In the genomic region with DNA sequence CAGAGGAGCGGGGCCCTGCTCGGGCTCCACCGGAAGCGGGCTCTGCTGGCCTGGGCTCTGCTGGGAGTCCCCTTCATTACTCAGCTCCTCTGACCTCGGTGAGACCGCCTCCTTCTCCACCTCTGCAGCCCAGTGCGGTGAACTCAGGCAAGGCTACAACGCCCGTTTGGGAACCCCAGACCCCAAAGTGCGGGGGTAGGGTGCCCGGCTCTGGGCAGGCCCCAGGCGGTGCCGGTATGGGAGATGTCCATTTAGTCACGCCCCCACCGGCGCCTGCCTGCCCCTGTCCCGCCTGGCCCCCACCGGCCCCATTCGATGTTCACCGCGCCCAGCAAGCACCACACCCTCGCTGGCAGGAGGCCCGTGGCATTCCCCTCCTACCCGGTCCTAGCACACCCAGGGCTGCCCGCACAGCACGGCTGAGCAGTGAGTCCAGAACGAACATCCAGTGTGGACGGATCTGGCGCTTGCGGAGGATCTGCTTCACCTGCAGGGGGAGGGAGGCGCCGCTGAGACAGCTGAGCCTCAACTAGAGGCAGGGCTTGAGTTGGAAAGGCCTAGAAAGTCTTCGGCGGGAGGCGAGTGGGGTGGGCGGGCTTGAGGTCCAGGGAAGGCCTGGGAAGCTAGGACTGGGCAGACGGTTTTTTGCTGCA, we compare ENCODE assay signal across 9 cellular contexts. TPM values are rescaled to one million over a fixed set of nuclear protein-coding genes. Genes with fewer than 3 reads are reported as not detected.
DNase-seq lines count a peak whose midpoint lies in the region; ATAC-seq and TF ChIP-seq lines count a peak whose summit lies in the region.
"Had no signal": no experiment of that assay in that cellular context is flagged by ENCODE, and none has a peak within 500 bp of the region (broad histone marks: within the 10 kb centered on the region; RNA-seq: fewer than 3 reads in every experiment).

No MANE protein-coding gene starts in this region.

- no peak for TF ChIP-seq EP300 in gastroesophageal sphincter (IDR thresholded peaks at IDR 0.05)

- ATAC-seq in GM23338 = peak; percentile 19
- peak; percentile 68 to 80 for ATAC-seq in activated CD4-positive, CD25-positive, alpha-beta regulatory T cell treated with anti-CD3 and anti-CD28 coated beads, Interleukin-2, amount 50 U/mL, for 24 hours
- ATAC-seq in gastroesophageal sphincter = no peak
- no peak for ATAC-seq in GM18858 (IDR thresholded peaks at IDR 0.05; ENCODE audit: unreplicated experiment)

- intact Hi-C loops in head of caudate nucleus (cut with DNase I) = loop anchor here (5.0 kb wide), 1 partner anchor 36 kb away; the partner anchor contains the start of gene GPR3

- peak; percentile 71 for DNase-seq in GM23338 (ENCODE audit: low spot score)
- peak; percentile 26 for DNase-seq in epithelial cell of esophagus (ENCODE audit: low read depth)
- peak; percentile 51 for DNase-seq in stimulated activated CD4-positive, alpha-beta T cell treated with anti-CD3 and anti-CD28 coated beads, Interleukin-4, amount 100 ng/mL, for 1 hour
- no peak for DNase-seq in head of caudate nucleus
- DNase-seq in coronary artery (ENCODE audit: low spot score) = no peak

- H3K27ac Mint-ChIP-seq in GM23338 = no peak overlapping the region

- H3K36me3 ChIP-seq in GM23338 (ENCODE audit: insufficient read depth) = no peaks in the 10 kb centered on the region
- H3K36me3 ChIP-seq in gastroesophageal sphincter = peaks cover 0 to 91% of the 10 kb centered on the region in 2 donors

- H3K4me2 ChIP-seq in GM23338 = peak overlapping the region; percentile 84

- H3K4me3 Mint-ChIP-seq in GM23338 = no peak overlapping the region

- H3K9me2 ChIP-seq in GM23338 (ENCODE audit: insufficient read depth) = no peaks in the 10 kb centered on the region

- peaks cover 5% of the 10 kb centered on the region; the same call in 1 of the 3 replicates for H3K36me3 Mint-ChIP-seq in GM23338 (ENCODE audit: low read depth)

- no peak for TF ChIP-seq POLR2A in gastroesophageal sphincter (IDR thresholded peaks at IDR 0.05)

- H3K4me1 ChIP-seq in GM23338 (ENCODE audit: insufficient read depth) = peaks cover 18% of the 10 kb centered on the region
- peaks cover 0 to 32% (median 3%) of the 10 kb centered on the region in 3 donors for H3K4me1 ChIP-seq in gastroesophageal sphincter

- peak in 1 of 2 experiments; percentile 47; a peak in 2 of 4 replicates for TF ChIP-seq CTCF in GM23338 (conservative IDR thresholded peaks at IDR 0.05; ENCODE audit: low read depth in 2 of 2)
- peak; percentile 25 for TF ChIP-seq CTCF in epithelial cell of esophagus (IDR thresholded peaks at IDR 0.05; ENCODE audit: insufficient read depth, low read depth, low read length, missing control alignments)
- TF ChIP-seq CTCF in gastroesophageal sphincter (IDR thresholded peaks at IDR 0.05) = no peak
- TF ChIP-seq CTCF in coronary artery (IDR thresholded peaks at IDR 0.05) = no peak

- H3K27me3 Mint-ChIP-seq in GM23338 (ENCODE audit: insufficient read depth, low read depth, poor library complexity) = peaks cover 42% of the 10 kb centered on the region

- H3K4me3 ChIP-seq in GM23338 (peak overlapping the region; percentile 51; the same call in 1 of the 2 replicates), epithelial cell of esophagus (ENCODE audit: low read length) (no peak overlapping the region), gastroesophageal sphincter (no peak overlapping the region), coronary artery (no peak overlapping the region)

- H3K27me3 ChIP-seq in GM23338 (ENCODE audit: insufficient read depth) (peaks cover 41% of the 10 kb centered on the region), gastroesophageal sphincter (no peaks in the 10 kb centered on the region)

- H3K27ac ChIP-seq in GM23338 (ENCODE audit: low read depth) = no peak overlapping the region
- H3K27ac ChIP-seq in gastroesophageal sphincter = peak overlapping the region in 2 of 4 donors; percentile 33 to 41
- peak overlapping the region in 1 of 2 donors; percentile 16 for H3K27ac ChIP-seq in coronary artery

- no peaks in the 10 kb centered on the region for H3K9me3 Mint-ChIP-seq in GM23338

- H2AFZ ChIP-seq in GM23338 = no peak overlapping the region

- H3K9me3 ChIP-seq in gastroesophageal sphincter = no peaks in the 10 kb centered on the region

- peaks cover 20% of the 10 kb centered on the region; the same call in 2 of the 3 replicates for H3K4me1 Mint-ChIP-seq in GM23338

- 77 to 79% methylated on average over 3 to 5 of the region's 37 CpGs for WGBS in gastroesophageal sphincter (ENCODE audit: low coverage in 1 of 2), 2 donors

- peaks cover 8% of the 10 kb centered on the region; the same call in 1 of the 2 replicates for H3F3A ChIP-seq in GM23338 (replicated peaks; ENCODE audit: low read depth)

- H4K20me1 ChIP-seq in GM23338 (replicated peaks; ENCODE audit: insufficient read depth) = no peaks in the 10 kb centered on the region

- no peaks in the 10 kb centered on the region for H3K79me2 ChIP-seq in GM23338 (replicated peaks; ENCODE audit: insufficient read depth)

TF ChIP-seq in GM23338, 12 proteins besides CTCF, POLR2A, EP300 and RAD21 (continues in another document):
- TF ChIP-seq ETS1 (IDR thresholded peaks at IDR 0.05) = no peak
- TF ChIP-seq ZNF114 (CRISPR knock-in tag; IDR thresholded peaks at IDR 0.05) = no peak
- TF ChIP-seq STAT1 (IDR thresholded peaks at IDR 0.05; ENCODE audit: unreplicated experiment) = no peak
- no peak for TF ChIP-seq EZH2phosphoT487 (IDR thresholded peaks at IDR 0.05; ENCODE audit: unreplicated experiment)
- TF ChIP-seq JUNB (IDR thresholded peaks at IDR 0.05; ENCODE audit: unreplicated experiment) = no peak
- no peak for TF ChIP-seq NANOG (IDR thresholded peaks at IDR 0.05; ENCODE audit: borderline replicate concordance)
- TF ChIP-seq, protein P1, sequence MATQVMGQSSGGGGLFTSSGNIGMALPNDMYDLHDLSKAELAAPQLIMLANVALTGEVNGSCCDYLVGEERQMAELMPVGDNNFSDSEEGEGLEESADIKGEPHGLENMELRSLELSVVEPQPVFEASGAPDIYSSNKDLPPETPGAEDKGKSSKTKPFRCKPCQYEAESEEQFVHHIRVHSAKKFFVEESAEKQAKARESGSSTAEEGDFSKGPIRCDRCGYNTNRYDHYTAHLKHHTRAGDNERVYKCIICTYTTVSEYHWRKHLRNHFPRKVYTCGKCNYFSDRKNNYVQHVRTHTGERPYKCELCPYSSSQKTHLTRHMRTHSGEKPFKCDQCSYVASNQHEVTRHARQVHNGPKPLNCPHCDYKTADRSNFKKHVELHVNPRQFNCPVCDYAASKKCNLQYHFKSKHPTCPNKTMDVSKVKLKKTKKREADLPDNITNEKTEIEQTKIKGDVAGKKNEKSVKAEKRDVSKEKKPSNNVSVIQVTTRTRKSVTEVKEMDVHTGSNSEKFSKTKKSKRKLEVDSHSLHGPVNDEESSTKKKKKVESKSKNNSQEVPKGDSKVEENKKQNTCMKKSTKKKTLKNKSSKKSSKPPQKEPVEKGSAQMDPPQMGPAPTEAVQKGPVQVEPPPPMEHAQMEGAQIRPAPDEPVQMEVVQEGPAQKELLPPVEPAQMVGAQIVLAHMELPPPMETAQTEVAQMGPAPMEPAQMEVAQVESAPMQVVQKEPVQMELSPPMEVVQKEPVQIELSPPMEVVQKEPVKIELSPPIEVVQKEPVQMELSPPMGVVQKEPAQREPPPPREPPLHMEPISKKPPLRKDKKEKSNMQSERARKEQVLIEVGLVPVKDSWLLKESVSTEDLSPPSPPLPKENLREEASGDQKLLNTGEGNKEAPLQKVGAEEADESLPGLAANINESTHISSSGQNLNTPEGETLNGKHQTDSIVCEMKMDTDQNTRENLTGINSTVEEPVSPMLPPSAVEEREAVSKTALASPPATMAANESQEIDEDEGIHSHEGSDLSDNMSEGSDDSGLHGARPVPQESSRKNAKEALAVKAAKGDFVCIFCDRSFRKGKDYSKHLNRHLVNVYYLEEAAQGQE (IDR thresholded peaks at IDR 0.05; ENCODE audit: unreplicated experiment) = no peak
- no peak for TF ChIP-seq POLR2AphosphoS5 (IDR thresholded peaks at IDR 0.05; ENCODE audit: low read depth)
- no peak for TF ChIP-seq ZNF331 (CRISPR knock-in tag; IDR thresholded peaks at IDR 0.05; ENCODE audit: low read depth)
- TF ChIP-seq EZH2 (IDR thresholded peaks at IDR 0.05; ENCODE audit: low read depth, unreplicated experiment) = no peak
- no peak for TF ChIP-seq CREB1 (CRISPR knock-in tag; IDR thresholded peaks at IDR 0.05; ENCODE audit: low read depth)

RNA-seq across cellular contexts. Expression of gene MAP3K6, which starts 10.0 kb away (rescaled TPM):
- total RNA-seq in GM23338 (2014; rRNA removed; shearing (Covaris generic)) = 10.6 and 14.9 TPM in 2 replicates
- 7.4 and 8.2 TPM in 2 replicates for polyA plus RNA-seq in GM23338 (2016; fragmentation: Nextera tagmentation; extraction: Ambion mirVana)
- 10 to 100 TPM; 31.1 to 64.3 (median 54.3) TPM for total RNA-seq in gastroesophageal sphincter

RNA-seq across cellular contexts. Expression of gene SYTL1, which starts 14.9 kb away (rescaled TPM):
- 4.9 and 5.4 TPM in 2 replicates for total RNA-seq in GM23338 (2014; rRNA removed; shearing (Covaris generic))
- polyA plus RNA-seq in GM23338 (2016; fragmentation: Nextera tagmentation; extraction: Ambion mirVana) = 12.0 and 12.3 TPM in 2 replicates
- total RNA-seq in gastroesophageal sphincter = 1 to 10 TPM in 2 of 4 donors, under 1 TPM in 2; 0.81 to 4.8 (median 2.7) TPM

RNA-seq across cellular contexts. Expression of gene FCN3, which starts 17.9 kb away (rescaled TPM):
- total RNA-seq in GM23338 (2014; rRNA removed; shearing (Covaris generic)) = 0.49 TPM in 1 of 2 replicates, not detected in the other
- 0.66 TPM in 1 of 2 replicates, not detected in the other for polyA plus RNA-seq in GM23338 (2016; fragmentation: Nextera tagmentation; extraction: Ambion mirVana)
- 10 to 100 TPM in 1 of 4 donors, 1 to 10 TPM in 3; 4.6 to 11.5 (median 6.3) TPM for total RNA-seq in gastroesophageal sphincter
- total RNA-seq: fibroblast of villous mesenchyme had no signal

RNA-seq across cellular contexts. Expression of gene CD164L2, which starts 26.4 kb away (rescaled TPM):
- 1.2 and 2.8 TPM in 2 replicates for total RNA-seq in GM23338 (2014; rRNA removed; shearing (Covaris generic))
- polyA plus RNA-seq in GM23338 (2016; fragmentation: Nextera tagmentation; extraction: Ambion mirVana) = 2.0 and 2.4 TPM in 2 replicates
- not detected for total RNA-seq in gastroesophageal sphincter
- total RNA-seq: fibroblast of villous mesenchyme had no signal

RNA-seq across cellular contexts. Expression of gene TMEM222, which starts 34.8 kb away (rescaled TPM):
- 22.6 and 27.0 TPM in 2 replicates for total RNA-seq in GM23338 (2014; rRNA removed; shearing (Covaris generic))
- polyA plus RNA-seq in GM23338 (2016; fragmentation: Nextera tagmentation; extraction: Ambion mirVana) = 17.7 and 17.8 TPM in 2 replicates
- 10 to 100 TPM; 15.6 to 28.6 (median 24.1) TPM for total RNA-seq in gastroesophageal sphincter

Comparison
In these comparisons a context has a peak if more than half of its experiments do, and no peak if none do; other contexts are left out.
1. ATAC-seq: peak in GM23338 (single experiment) and activated CD4-positive, CD25-positive, alpha-beta regulatory T cell treated with anti-CD3 and anti-CD28 coated beads, Interleukin-2, amount 50 U/mL, for 24 hours (2 of 2); none in gastroesophageal sphincter (single experiment) and GM18858 (single experiment).
2. DNase-seq: peak in GM23338 (single experiment), epithelial cell of esophagus (single experiment) and stimulated activated CD4-positive, alpha-beta T cell treated with anti-CD3 and anti-CD28 coated beads, Interleukin-4, amount 100 ng/mL, for 1 hour (single experiment); none in head of caudate nucleus (0 of 42) and coronary artery (single experiment).